In the genomic region with DNA sequence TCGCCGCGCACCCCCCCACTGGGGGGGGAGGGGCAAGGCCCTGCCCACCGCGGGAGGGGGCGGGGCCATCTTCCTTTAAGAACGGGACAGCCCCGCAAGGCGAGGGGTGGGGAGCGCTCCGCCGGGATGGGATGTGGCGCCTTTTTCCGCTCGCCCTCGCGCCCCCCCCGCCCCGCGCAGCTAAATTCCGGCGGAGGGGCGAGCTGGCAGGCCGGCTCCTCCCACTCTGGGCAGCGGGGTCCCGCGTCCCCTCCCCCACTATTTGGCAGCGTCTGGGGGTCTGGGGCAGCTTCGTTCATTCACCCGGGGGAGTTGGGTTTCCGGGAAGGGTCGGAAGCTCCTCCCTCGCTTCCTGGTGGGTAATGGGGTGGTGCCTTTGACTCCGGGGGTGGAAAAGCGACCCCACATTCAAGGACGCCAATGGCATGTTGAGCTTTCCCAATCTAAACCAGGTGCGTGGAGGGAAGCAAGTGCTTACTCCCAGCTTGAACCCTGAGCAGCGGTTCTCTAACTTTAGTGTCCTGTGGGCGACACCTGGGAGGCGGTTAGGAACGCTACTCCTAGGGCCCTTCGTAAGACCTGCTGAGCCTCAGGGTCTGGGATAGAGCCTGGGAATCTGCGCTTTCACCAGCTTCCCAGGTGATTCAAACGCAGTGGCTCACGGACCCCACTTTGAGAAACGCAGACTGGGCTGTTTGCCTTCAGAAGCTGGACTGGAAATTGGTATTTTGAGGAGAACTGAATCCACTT, we compare ENCODE assay signal across 8 cellular contexts. TPM values are rescaled to one million over a fixed set of nuclear protein-coding genes. Genes with fewer than 3 reads are reported as not detected.
DNase-seq lines count a peak whose midpoint lies in the region; ATAC-seq and TF ChIP-seq lines count a peak whose summit lies in the region.

No MANE protein-coding gene starts in this region.

- H3K4me3 ChIP-seq in fibroblast of mammary gland (ENCODE audit: control insufficient read depth, low read depth, low read length), result peak overlapping the region; percentile 64

- ATAC-seq in HG03280 (IDR thresholded peaks at IDR 0.05; ENCODE audit: unreplicated experiment) (peak; percentile 30), natural killer cell (peak; percentile 31 to 52 (median 42)), HG03571 (IDR thresholded peaks at IDR 0.05; ENCODE audit: unreplicated experiment) (no peak)
- peak; percentile 14 for ATAC-seq in stimulated activated naive CD8-positive, alpha-beta T cell treated with anti-CD3 and anti-CD28 coated beads, Interleukin-15, Interleukin-2, amounts not matched to agents 100 U/mL and 50 U/mL, for 24 hours

- intact Hi-C loops in natural killer cell (cut with micrococcal nuclease), result loop anchor here (1.0 to 5.0 kb wide), 2 partner anchors 128 to 152 kb away; a partner anchor contains a TSS

- DNase-seq in GM03348 (ENCODE audit: low spot score) (peak; percentile 89), fibroblast of mammary gland (ENCODE audit: low read depth) (peak; percentile 54), natural killer cell (peak; percentile 60)
- DNase-seq in activated T-helper 1 cell treated with anti-CD3 and anti-CD28 coated beads, Interleukin-2, amount 50 U/mL, for 16 hours (ENCODE audit: low read depth in 1 of 2, low spot score in 1 of 2), result peak; percentile 39 to 64
- DNase-seq in stimulated activated naive CD8-positive, alpha-beta T cell treated with anti-CD3 and anti-CD28 coated beads, Interleukin-15, Interleukin-2, amounts not matched to agents 100 U/mL and 50 U/mL, for 24 hours, result peak; percentile 87

- peak overlapping the region; percentile 87 for H3K4me3 Mint-ChIP-seq in natural killer cell

- H3K9me3 Mint-ChIP-seq in natural killer cell, result no peaks in the 10 kb centered on the region

- H3K36me3 Mint-ChIP-seq in natural killer cell, result no peaks in the 10 kb centered on the region

- TF ChIP-seq CTCF in fibroblast of mammary gland (conservative IDR thresholded peaks at IDR 0.05; ENCODE audit: control insufficient read depth, insufficient read depth, low read depth, low read length) (no peak), natural killer cell (IDR thresholded peaks at IDR 0.05) (no peak)

- peak overlapping the region; percentile 88 to 89 for H3K27ac Mint-ChIP-seq in natural killer cell

- no peaks in the 10 kb centered on the region for H3K27me3 Mint-ChIP-seq in natural killer cell (ENCODE audit: low read depth in 2 of 2)

- H3K4me1 Mint-ChIP-seq in natural killer cell, result peaks cover 36 to 52% of the 10 kb centered on the region in 2 donors

TF ChIP-seq in PFSK-1, 5 proteins besides CTCF, POLR2A, EP300 and RAD21:
- TF ChIP-seq, protein P1, sequence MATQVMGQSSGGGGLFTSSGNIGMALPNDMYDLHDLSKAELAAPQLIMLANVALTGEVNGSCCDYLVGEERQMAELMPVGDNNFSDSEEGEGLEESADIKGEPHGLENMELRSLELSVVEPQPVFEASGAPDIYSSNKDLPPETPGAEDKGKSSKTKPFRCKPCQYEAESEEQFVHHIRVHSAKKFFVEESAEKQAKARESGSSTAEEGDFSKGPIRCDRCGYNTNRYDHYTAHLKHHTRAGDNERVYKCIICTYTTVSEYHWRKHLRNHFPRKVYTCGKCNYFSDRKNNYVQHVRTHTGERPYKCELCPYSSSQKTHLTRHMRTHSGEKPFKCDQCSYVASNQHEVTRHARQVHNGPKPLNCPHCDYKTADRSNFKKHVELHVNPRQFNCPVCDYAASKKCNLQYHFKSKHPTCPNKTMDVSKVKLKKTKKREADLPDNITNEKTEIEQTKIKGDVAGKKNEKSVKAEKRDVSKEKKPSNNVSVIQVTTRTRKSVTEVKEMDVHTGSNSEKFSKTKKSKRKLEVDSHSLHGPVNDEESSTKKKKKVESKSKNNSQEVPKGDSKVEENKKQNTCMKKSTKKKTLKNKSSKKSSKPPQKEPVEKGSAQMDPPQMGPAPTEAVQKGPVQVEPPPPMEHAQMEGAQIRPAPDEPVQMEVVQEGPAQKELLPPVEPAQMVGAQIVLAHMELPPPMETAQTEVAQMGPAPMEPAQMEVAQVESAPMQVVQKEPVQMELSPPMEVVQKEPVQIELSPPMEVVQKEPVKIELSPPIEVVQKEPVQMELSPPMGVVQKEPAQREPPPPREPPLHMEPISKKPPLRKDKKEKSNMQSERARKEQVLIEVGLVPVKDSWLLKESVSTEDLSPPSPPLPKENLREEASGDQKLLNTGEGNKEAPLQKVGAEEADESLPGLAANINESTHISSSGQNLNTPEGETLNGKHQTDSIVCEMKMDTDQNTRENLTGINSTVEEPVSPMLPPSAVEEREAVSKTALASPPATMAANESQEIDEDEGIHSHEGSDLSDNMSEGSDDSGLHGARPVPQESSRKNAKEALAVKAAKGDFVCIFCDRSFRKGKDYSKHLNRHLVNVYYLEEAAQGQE (IDR thresholded peaks at IDR 0.05; ENCODE audit: insufficient read depth in 1 of 2, low read depth in 2 of 2, low read length in 2 of 2), result no peak
- TF ChIP-seq POLR2AphosphoS5 (IDR thresholded peaks at IDR 0.05; ENCODE audit: low read depth, low read length), result no peak
- peak; percentile 30; the same call in 1 of the 2 replicates for TF ChIP-seq SIN3A (IDR thresholded peaks at IDR 0.05; ENCODE audit: borderline replicate concordance, insufficient read depth, low read length)

RNA-seq across cellular contexts. Expression of a gene that starts 0.9 kb away (rescaled TPM):
- 44.1 TPM for polyA plus RNA-seq in PFSK-1 (2012; ENCODE audit: insufficient read length, low read depth)
- 100 to 1,000 TPM; 106 to 125 (median 108) TPM for total RNA-seq in natural killer cell
